Comparison of ENCODE assay signal across 33 cellular contexts in the genomic region with DNA sequence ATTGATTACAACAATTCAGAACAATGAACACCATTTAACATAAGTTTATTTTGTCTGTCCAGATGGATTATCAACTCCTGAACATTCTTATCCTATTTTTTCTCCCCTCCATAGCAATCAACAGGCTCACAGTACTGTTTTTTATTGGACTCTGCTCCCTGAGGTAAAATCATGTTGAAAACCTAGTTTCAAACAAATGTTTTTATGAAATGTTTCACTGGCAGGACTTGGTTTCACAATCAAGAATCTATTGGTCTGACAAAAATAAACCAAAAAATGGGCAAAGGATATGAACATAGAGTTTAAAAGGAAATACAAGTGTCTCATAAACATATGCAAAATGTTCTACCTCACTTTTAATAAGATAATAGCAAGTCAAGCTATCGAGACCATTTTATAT. TPM values are rescaled to one million over a fixed set of nuclear protein-coding genes. Genes with fewer than 3 reads are reported as not detected.
DNase-seq lines count a peak whose midpoint lies in the region; ATAC-seq, FAIRE-seq and TF ChIP-seq lines count a peak whose summit lies in the region.
"Had no signal": no experiment of that assay in that cellular context is flagged by ENCODE, and none has a peak within 500 bp of the region (broad histone marks: within the 10 kb centered on the region; RNA-seq: fewer than 3 reads in every experiment).

No MANE protein-coding gene starts in this region.

- no peak overlapping the region for H2AFZ ChIP-seq in HepG2 (ENCODE audit: low read length)

- WGBS in HepG2 (ENCODE audit: low lambda C conversion rate) = 93% methylated on average over 1 of the region's 1 CpG
- WGBS in right lobe of liver (ENCODE audit: insufficient coverage, low coverage, low lambda C conversion rate, missing lambda C conversion rate) = 28% methylated on average over 1 of the region's 1 CpG
- 51% methylated on average over 1 of the region's 1 CpG for WGBS in suprapubic skin

- H3K36me3 ChIP-seq in adipocyte (ENCODE audit: control insufficient read depth, insufficient read depth, low read length, severe bottlenecking) (no peaks in the 10 kb centered on the region), HepG2 (replicated peaks in 1 of 2; ENCODE audit: control insufficient read depth in 1 of 2, insufficient read depth in 2 of 2, low read length in 2 of 2) (no peaks in the 10 kb centered on the region), right lobe of liver (no peaks in the 10 kb centered on the region), suprapubic skin (no peaks in the 10 kb centered on the region)
- H3K36me3 ChIP-seq: BE2C, BLaER1 had no signal

- H3K27ac Mint-ChIP-seq in neural crest cell (ENCODE audit: unreplicated experiment) = no peak overlapping the region
- H3K27ac Mint-ChIP-seq: CD4-positive, alpha-beta memory T cell; CD4-positive, CD25-positive, alpha-beta regulatory T cell; CD8-positive, alpha-beta memory T cell had no signal

- TF ChIP-seq POLR2A in HepG2 (IDR thresholded peaks at IDR 0.05; ENCODE audit: insufficient read depth in 1 of 2, low read depth in 2 of 2, low read length in 2 of 2) (no peak), right lobe of liver (IDR thresholded peaks at IDR 0.05) (no peak), suprapubic skin (IDR thresholded peaks at IDR 0.05) (no peak)

- H3K27me3 Mint-ChIP-seq in neural crest cell (ENCODE audit: low read depth) = peaks cover 81% of the 10 kb centered on the region

- no peaks in the 10 kb centered on the region for H3K36me3 Mint-ChIP-seq in neural crest cell (ENCODE audit: low read depth)
- H3K36me3 Mint-ChIP-seq: CD4-positive, CD25-positive, alpha-beta regulatory T cell; CD8-positive, alpha-beta memory T cell had no signal

- TF ChIP-seq EP300 in HepG2 (IDR thresholded peaks at IDR 0.05; ENCODE audit: low read depth in 2 of 2, low read length in 2 of 2) = no peak
- no peak for TF ChIP-seq EP300 in HepG2 (CRISPR knock-in tag; IDR thresholded peaks at IDR 0.05; ENCODE audit: borderline replicate concordance)
- TF ChIP-seq EP300 in suprapubic skin (IDR thresholded peaks at IDR 0.05) = no peak

- H3K9ac ChIP-seq in adipocyte (ENCODE audit: low read length) (no peak overlapping the region), HepG2 (ENCODE audit: insufficient read depth, low read depth, low read length) (no peak overlapping the region)
- H3K9ac ChIP-seq: BLaER1 had no signal

- peak overlapping the region; percentile 25 for H3K4me3 Mint-ChIP-seq in neural crest cell
- H3K4me3 Mint-ChIP-seq: CD4-positive, alpha-beta memory T cell; CD8-positive, alpha-beta memory T cell had no signal

- POLR2A ChIA-PET in HepG2 (lab: Yijun Ruan, JAX) = no interaction called here

- no peaks in the 10 kb centered on the region for H3K9me3 Mint-ChIP-seq in neural crest cell

- ATAC-seq in HepG2 (no peak), right lobe of liver (no peak), HG03108 (IDR thresholded peaks at IDR 0.05; ENCODE audit: unreplicated experiment) (no peak)
- ATAC-seq: GM12878 had no signal

- CTCF ChIA-PET in HepG2 (lab: Yijun Ruan, JAX; ENCODE audit: low intra/inter-chr PET ratio, low total read pairs) = no interaction called here

- no peak for TF ChIP-seq RAD21 in HepG2 (CRISPR knock-in tag; IDR thresholded peaks at IDR 0.05)

- H3K27me3 ChIP-seq in adipocyte (replicated peaks; ENCODE audit: control insufficient read depth, insufficient read depth, low read length) = peaks cover 41% of the 10 kb centered on the region
- H3K27me3 ChIP-seq in HepG2 (ENCODE audit: control insufficient read depth in 1 of 2, insufficient read depth in 2 of 2, low read length in 2 of 2) = peaks cover 7 to 33% of the 10 kb centered on the region in 2 experiments; a peak in 4 of 5 replicates
- H3K27me3 ChIP-seq in right lobe of liver = no peaks in the 10 kb centered on the region
- H3K27me3 ChIP-seq in suprapubic skin = peaks cover 42% of the 10 kb centered on the region
- H3K27me3 ChIP-seq: BE2C had no signal

- intact Hi-C loops in HepG2 (cut with micrococcal nuclease; ENCODE audit: unreplicated experiment) = no loop called here
- intact Hi-C loops in right lobe of liver (cut with DNase I) = no loop called here

- peaks cover 26% of the 10 kb centered on the region for H3K4me1 ChIP-seq in adipocyte (ENCODE audit: control insufficient read depth, insufficient read depth, low read length)
- peaks cover 47% of the 10 kb centered on the region for H3K4me1 ChIP-seq in HepG2 (ENCODE audit: insufficient read depth, low read length)
- H3K4me1 ChIP-seq in right lobe of liver = peaks cover 0 to 47% (median 14%) of the 10 kb centered on the region in 4 donors
- peaks cover 23% of the 10 kb centered on the region for H3K4me1 ChIP-seq in suprapubic skin
- H3K4me1 ChIP-seq: BE2C had no signal

- H3K9me3 ChIP-seq in adipocyte (ENCODE audit: control insufficient read depth, low read length) (no peaks in the 10 kb centered on the region), HepG2 (ENCODE audit: low read length) (no peaks in the 10 kb centered on the region), right lobe of liver (no peaks in the 10 kb centered on the region), suprapubic skin (no peaks in the 10 kb centered on the region)
- H3K9me3 ChIP-seq: BE2C had no signal

- no peak for FAIRE-seq in HepG2 (lab: Jason Lieb, UNC)
- FAIRE-seq: A204.1, GM12878, GM12892, GM18507 had no signal

- H3K27ac ChIP-seq in HepG2 (ENCODE audit: extremely low read length, insufficient read depth, low read length) = peak overlapping the region; percentile 73
- peak overlapping the region; percentile 40 to 79 (median 69) for H3K27ac ChIP-seq in right lobe of liver
- no peak overlapping the region for H3K27ac ChIP-seq in suprapubic skin
- H3K27ac ChIP-seq: 22Rv1, BLaER1 had no signal

- TF ChIP-seq CTCF in HepG2 (CRISPR knock-in tag; IDR thresholded peaks at IDR 0.05) = no peak
- TF ChIP-seq CTCF in right lobe of liver (IDR thresholded peaks at IDR 0.05) = no peak
- no peak for TF ChIP-seq CTCF in neural crest cell (conservative IDR thresholded peaks at IDR 0.05)
- no peak for TF ChIP-seq CTCF in suprapubic skin (IDR thresholded peaks at IDR 0.05)

- BruUV-seq in HepG2 (replicated peaks; lab: Mats Ljungman, UMichigan) = no TSS peak

- in situ Hi-C loops in HepG2 (cut with HindIII; ENCODE audit: extremely low pct_ligation_motif_present, low pct_unique_long_range_greater_than_20kb) = no loop called here

- no peaks in the 10 kb centered on the region for H4K20me1 ChIP-seq in HepG2 (ENCODE audit: insufficient read depth, low read length)

- H3K4me3 ChIP-seq in adipocyte (ENCODE audit: low read length) (no peak overlapping the region), HepG2 (replicated peaks in 1 of 3; ENCODE audit: insufficient read depth in 1 of 3, low read depth in 2 of 3, low read length in 3 of 3) (no peak overlapping the region), right lobe of liver (peak overlapping the region in 1 of 3 donors; percentile 2), suprapubic skin (no peak overlapping the region)
- H3K4me3 ChIP-seq: BLaER1, GM12878 had no signal

- H3K4me2 ChIP-seq in HepG2 (ENCODE audit: low read depth, low read length) = no peak overlapping the region; the same call in 1 of the 2 replicates
- H3K4me2 ChIP-seq: BLaER1 had no signal

- peaks cover 19% of the 10 kb centered on the region for H3K4me1 Mint-ChIP-seq in neural crest cell

- DNase-seq in adipocyte (ENCODE audit: low read depth) = peak; percentile 13
- no peak for DNase-seq in HepG2 (ENCODE audit: low spot score)
- no peak for DNase-seq in right lobe of liver
- no peak for DNase-seq in neural crest cell (ENCODE audit: low read depth, low spot score)
- no peak for DNase-seq in activated gamma-delta T cell (lab: John Stamatoyannopoulos, UW)
- DNase-seq in 8988T = no peak
- no peak for DNase-seq in suprapubic skin (ENCODE audit: low spot score in 2 of 2)
- DNase-seq: ACHN; BE2C; C1 segment of cervical spinal cord; CD4-positive, alpha-beta memory T cell; CD4-positive, CD25-positive, alpha-beta regulatory T cell; CD8-positive, alpha-beta memory T cell; COR-L47; DMS 273 treated with DMSO at 0.1 percent for 48 hours; DMS153; DMS53; DMS79; DND-41; EL; GDM1 had no signal

- no peaks in the 10 kb centered on the region for H3K79me2 ChIP-seq in HepG2 (ENCODE audit: insufficient read depth, low read length)

TF ChIP-seq in HepG2, 621 proteins besides CTCF, POLR2A, EP300 and RAD21 (continues in another document):
- no peak for TF ChIP-seq ZNF225 (CRISPR knock-in tag; IDR thresholded peaks at IDR 0.05)
- TF ChIP-seq POLR2AphosphoS5 (IDR thresholded peaks at IDR 0.05; ENCODE audit: low read depth, low read length) = no peak
- no peak for TF ChIP-seq SP2 (CRISPR knock-in tag; IDR thresholded peaks at IDR 0.05)
- no peak for TF ChIP-seq ZNF34 (CRISPR knock-in tag; IDR thresholded peaks at IDR 0.05; ENCODE audit: borderline replicate concordance)
- TF ChIP-seq SAFB2 (CRISPR knock-in tag; IDR thresholded peaks at IDR 0.05; ENCODE audit: borderline replicate concordance, low read depth) = no peak
- no peak for TF ChIP-seq SALL2 (CRISPR knock-in tag; IDR thresholded peaks at IDR 0.05)
- TF ChIP-seq TP53 (CRISPR knock-in tag; conservative IDR thresholded peaks at IDR 0.05) = no peak

RNA-seq across cellular contexts. Expression of a gene that starts 2.6 kb away (rescaled TPM):
- total RNA-seq in HepG2 (2016; rRNA removed; fragmentation: Illumina TruSeq; extraction: Trizol) = 0.60 and 0.64 TPM in 2 replicates
- 0.20 and 0.26 TPM in 2 replicates for total RNA-seq in HepG2 (2016; cell fraction: cytosol; rRNA removed; fragmentation: Illumina TruSeq; extraction: Trizol; ENCODE audit: low read depth)
- 0.55 and 0.78 TPM in 2 replicates for total RNA-seq in HepG2 (2016; cell fraction: insoluble cytoplasmic fraction; rRNA removed; fragmentation: Illumina TruSeq; extraction: Trizol)
- 0.31 and 0.55 TPM in 2 replicates for total RNA-seq in HepG2 (2016; cell fraction: membrane; rRNA removed; fragmentation: Illumina TruSeq; extraction: Trizol)
- 0.81 and 0.91 TPM in 2 replicates for total RNA-seq in HepG2 (2016; cell fraction: nucleus; rRNA removed; fragmentation: Illumina TruSeq; extraction: Trizol)
- 0.76 and 0.84 TPM in 2 replicates for polyA plus RNA-seq in HepG2 (2011; rRNA removed)
- 0.66 and 0.73 TPM in 2 replicates for polyA plus RNA-seq in HepG2 (2011; cell fraction: cytosol; rRNA removed)
- polyA plus RNA-seq in HepG2 (2011; cell fraction: nucleus; rRNA removed) = 1.4 TPM in 2 replicates
- 1.3 and 1.7 TPM in 2 replicates for polyA plus RNA-seq in HepG2 (2012)
- polyA plus RNA-seq in HepG2 (2016; cell fraction: cytosol; fragmentation: Illumina TruSeq; extraction: Trizol; ENCODE audit: low read depth) = 0.06 and 0.11 TPM in 2 replicates
- polyA plus RNA-seq in HepG2 (2016; cell fraction: insoluble cytoplasmic fraction; fragmentation: Illumina TruSeq; extraction: Trizol; ENCODE audit: low read depth) = 0.59 and 0.62 TPM in 2 replicates
- polyA plus RNA-seq in HepG2 (2016; cell fraction: membrane; fragmentation: Illumina TruSeq; extraction: Trizol; ENCODE audit: low read depth) = 0.29 and 0.31 TPM in 2 replicates
- 0.36 and 0.89 TPM in 2 replicates for polyA plus RNA-seq in HepG2 (2016; cell fraction: nucleus; fragmentation: Illumina TruSeq; extraction: Trizol; ENCODE audit: insufficient read depth, low read depth)
- polyA minus RNA-seq in HepG2 (2011; rRNA and poly(A)+ RNA removed; ENCODE audit: low replicate concordance) = 2.1 TPM in 1 of 2 replicates, not detected in the other
- 1.5 and 1.6 TPM in 2 replicates for polyA minus RNA-seq in HepG2 (2011; cell fraction: cytosol; rRNA and poly(A)+ RNA removed)
- 3.6 and 4.6 TPM in 2 replicates for polyA minus RNA-seq in HepG2 (2011; cell fraction: nucleus; rRNA and poly(A)+ RNA removed)
- total RNA-seq in right lobe of liver = 10 to 100 TPM; 14.3 to 23.2 (median 19.0) TPM
- 0.48 and 0.54 TPM in 2 replicates for total RNA-seq in neural crest cell
- 1 to 10 TPM; 1.4 to 4.4 (median 2.8) TPM for total RNA-seq in suprapubic skin
- total RNA-seq: A673; CD4-positive, alpha-beta memory T cell; CD4-positive, CD25-positive, alpha-beta regulatory T cell; CD8-positive, alpha-beta memory T cell; Daoy; G401 had no signal
- polyA plus RNA-seq: AG04450; CD14-positive monocyte; CD4-positive, alpha-beta memory T cell; CD4-positive, CD25-positive, alpha-beta regulatory T cell; CD8-positive, alpha-beta memory T cell had no signal
